ENCODE assay signal across 25 cellular contexts in genomic region chr3:24832878-24833277, GRCh38.
"Had no signal": no experiment of that assay in that cellular context is flagged by ENCODE, and none has a peak within 500 bp of the region (broad histone marks: within the 10 kb centered on the region; RNA-seq: fewer than 3 reads in every experiment).

No MANE protein-coding gene starts in this region.

- H3K36me3 Mint-ChIP-seq: activated CD4-positive, alpha-beta memory T cell treated with anti-CD3 and anti-CD28 coated beads for 36 hours; activated CD8-positive, alpha-beta memory T cell treated with anti-CD3 and anti-CD28 coated beads, Interleukin-2, amount 10 ng/mL, durations not matched to agents 7 days and 5 days; activated naive CD8-positive, alpha-beta T cell treated with anti-CD3 and anti-CD28 coated beads, Interleukin-2, amount 10 ng/mL, durations not matched to agents 7 days and 5 days; natural killer cell had no signal

- H3K9me3 ChIP-seq: body of pancreas, esophagus squamous epithelium, lower lobe of right lung, tibial artery had no signal

- H3K9ac ChIP-seq: parathyroid adenoma had no signal

- H3K27ac Mint-ChIP-seq: activated B cell treated with CpG ODN at 0.5 μM for 24 hours; activated CD4-positive, alpha-beta memory T cell treated with anti-CD3 and anti-CD28 coated beads for 36 hours; activated CD8-positive, alpha-beta memory T cell treated with anti-CD3 and anti-CD28 coated beads, Interleukin-2, amount 10 ng/mL, durations not matched to agents 7 days and 5 days; activated naive CD8-positive, alpha-beta T cell treated with anti-CD3 and anti-CD28 coated beads, Interleukin-2, amount 10 ng/mL, durations not matched to agents 7 days and 5 days; activated T-helper 2 cell treated with anti-CD3 and anti-CD28 coated beads, Interferon-gamma antibody, Interleukin-2, Interleukin-4, amounts not matched to agents 10 μg/mL and 5 μg/mL and 100 μg/mL, durations not matched to agents 14 hours and 24 hours and 36 hours; natural killer cell; T-helper 2 cell treated with Interferon-gamma antibody and Interleukin-4, amounts not matched to agents 5 μg/mL and 100 μg/mL, for 36 hours had no signal

- H3K36me3 ChIP-seq: esophagus squamous epithelium, lower lobe of right lung, tibial artery had no signal

- H3K79me2 ChIP-seq: parathyroid adenoma had no signal

- H3K27me3 ChIP-seq: body of pancreas, tibial artery had no signal

- H3K4me1 ChIP-seq: parathyroid adenoma had no signal

- H3K4me3 ChIP-seq: body of pancreas, esophagus squamous epithelium, lower lobe of right lung, tibial artery had no signal

- ATAC-seq: activated CD8-positive, alpha-beta memory T cell treated with anti-CD3 and anti-CD28 coated beads, Interleukin-2, amount 10 ng/mL, durations not matched to agents 7 days and 5 days; body of pancreas; lower lobe of right lung; natural killer cell; stimulated activated naive CD8-positive, alpha-beta T cell treated with anti-CD3 and anti-CD28 coated beads, Interleukin-15, Interleukin-2, amounts not matched to agents 100 U/mL and 50 U/mL, for 24 hours had no signal

- DNase-seq: activated B cell treated with CpG ODN at 0.5 μM for 24 hours; activated CD4-positive, alpha-beta memory T cell treated with anti-CD3 and anti-CD28 coated beads for 36 hours; activated CD4-positive, alpha-beta T cell treated with anti-CD3 and anti-CD28 coated beads for 4 hours; activated CD8-positive, alpha-beta memory T cell treated with anti-CD3 and anti-CD28 coated beads, Interleukin-2, amount 10 ng/mL, durations not matched to agents 7 days and 5 days; activated naive CD4-positive, alpha-beta T cell treated with Interleukin-2 at 50 U/mL for 16 hours; activated naive CD8-positive, alpha-beta T cell treated with anti-CD3 and anti-CD28 coated beads, Interleukin-2, amount 10 ng/mL, durations not matched to agents 7 days and 5 days; activated T-cell treated with anti-CD3 and anti-CD28 coated beads, Interleukin-2, amount 50 U/mL, for 1 hour; amygdala; body of pancreas; cortex of kidney; esophagus squamous epithelium; hippocampal formation; lower lobe of right lung; natural killer cell; stimulated activated CD4-positive, alpha-beta T cell treated with anti-CD3 and anti-CD28 coated beads, Interleukin-2, amount 100 ng/mL, for 24 hours; stimulated activated naive CD8-positive, alpha-beta T cell treated with anti-CD3 and anti-CD28 coated beads, Interleukin-15, Interleukin-2, amounts not matched to agents 100 U/mL and 50 U/mL, for 24 hours; substantia nigra; tibial artery had no signal

- H3K27ac ChIP-seq: body of pancreas, esophagus squamous epithelium, lower lobe of right lung, parathyroid adenoma, tibial artery had no signal

- H3K4me3 Mint-ChIP-seq: activated B cell treated with CpG ODN at 0.5 μM for 24 hours; activated CD4-positive, alpha-beta memory T cell treated with anti-CD3 and anti-CD28 coated beads for 36 hours; activated CD8-positive, alpha-beta memory T cell treated with anti-CD3 and anti-CD28 coated beads, Interleukin-2, amount 10 ng/mL, durations not matched to agents 7 days and 5 days; activated naive CD8-positive, alpha-beta T cell treated with anti-CD3 and anti-CD28 coated beads, Interleukin-2, amount 10 ng/mL, durations not matched to agents 7 days and 5 days; central memory CD8-positive, alpha-beta T cell; natural killer cell; T-helper 2 cell treated with Interferon-gamma antibody and Interleukin-4, amounts not matched to agents 5 μg/mL and 100 μg/mL, for 36 hours had no signal

- H3K4me1 Mint-ChIP-seq: activated CD8-positive, alpha-beta memory T cell treated with anti-CD3 and anti-CD28 coated beads, Interleukin-2, amount 10 ng/mL, durations not matched to agents 7 days and 5 days; activated naive CD8-positive, alpha-beta T cell treated with anti-CD3 and anti-CD28 coated beads, Interleukin-2, amount 10 ng/mL, durations not matched to agents 7 days and 5 days; central memory CD8-positive, alpha-beta T cell had no signal

- H3K9me3 Mint-ChIP-seq: activated B cell treated with CpG ODN at 0.5 μM for 24 hours; activated CD4-positive, alpha-beta memory T cell treated with anti-CD3 and anti-CD28 coated beads for 36 hours; activated T-helper 2 cell treated with anti-CD3 and anti-CD28 coated beads, Interferon-gamma antibody, Interleukin-2, Interleukin-4, amounts not matched to agents 10 μg/mL and 5 μg/mL and 100 μg/mL, durations not matched to agents 14 hours and 24 hours and 36 hours; T-helper 2 cell treated with Interferon-gamma antibody and Interleukin-4, amounts not matched to agents 5 μg/mL and 100 μg/mL, for 36 hours had no signal

- FAIRE-seq: keratinocyte, TTC549, urothelium cell line had no signal

- H2AFZ ChIP-seq: parathyroid adenoma had no signal
